Comparison of ENCODE assay signal across 8 cellular contexts in genomic region chr18:58117685-58118403, GRCh38.
DNase-seq lines count a peak whose midpoint lies in the region; ATAC-seq and TF ChIP-seq lines count a peak whose summit lies in the region.

No MANE protein-coding gene starts in this region.

- H3K27me3 ChIP-seq in CD8-positive, alpha-beta T cell (ENCODE audit: insufficient read depth, low read length) = no peaks in the 10 kb centered on the region

- H3K27me3 Mint-ChIP-seq in CD8-positive, alpha-beta T cell (ENCODE audit: low read depth) = no peaks in the 10 kb centered on the region

- no peak overlapping the region for H3K4me3 Mint-ChIP-seq in CD8-positive, alpha-beta T cell

- H3K4me1 Mint-ChIP-seq in CD8-positive, alpha-beta T cell (ENCODE audit: low read depth) = peaks cover 4% of the 10 kb centered on the region

- POLR2A ChIA-PET in CD8-positive, alpha-beta T cell (lab: Charles Lee) = no interaction called here

- CTCF ChIA-PET in CD8-positive, alpha-beta T cell (lab: Charles Lee) = interaction anchor here (1.6 to 2.0 kb wide), 2 partner anchors 75 to 236 kb away, joined by 4 to 8 read pairs; no protein-coding TSS in a partner anchor

- no peak for ATAC-seq in HG03432 (IDR thresholded peaks at IDR 0.05; ENCODE audit: unreplicated experiment)
- no peak for ATAC-seq in HG03108 (IDR thresholded peaks at IDR 0.05; ENCODE audit: unreplicated experiment)
- ATAC-seq in CD8-positive, alpha-beta T cell = no peak

- intact Hi-C loops in CD8-positive, alpha-beta T cell (cut with DNase I, micrococcal nuclease) = no loop called here

- TF ChIP-seq CTCF in cardiac fibroblast (IDR thresholded peaks at IDR 0.05; ENCODE audit: low read depth, low read length) = no peak
- no peak for TF ChIP-seq CTCF in CD8-positive, alpha-beta T cell (IDR thresholded peaks at IDR 0.05)

- no peak overlapping the region for H3K4me3 ChIP-seq in cardiac fibroblast (replicated peaks in 1 of 2; ENCODE audit: low read depth in 2 of 2, low read length in 2 of 2)
- H3K4me3 ChIP-seq in CD8-positive, alpha-beta T cell (ENCODE audit: low read depth, low read length) = no peak overlapping the region

- no peaks in the 10 kb centered on the region for H3K36me3 ChIP-seq in CD8-positive, alpha-beta T cell (ENCODE audit: insufficient read depth, low read length)

- no peaks in the 10 kb centered on the region for H3K4me1 ChIP-seq in CD8-positive, alpha-beta T cell (ENCODE audit: insufficient read depth, low read length)

- H3K9me3 ChIP-seq in CD8-positive, alpha-beta T cell (ENCODE audit: low read length) = no peaks in the 10 kb centered on the region

- no peak overlapping the region for H3K27ac ChIP-seq in CD8-positive, alpha-beta T cell (ENCODE audit: low read depth, low read length)

- DNase-seq in CD1c-positive myeloid dendritic cell (ENCODE audit: extremely low spot score) (peak; percentile 6), NCI-H2107 treated with DMSO at 0.1 percent for 48 hours (lab: John Stamatoyannopoulos, UW; ENCODE audit: unreplicated experiment) (peak; percentile 55), cardiac fibroblast (ENCODE audit: low read depth in 2 of 2) (peak; percentile 84 to 96), mucosa of gallbladder (ENCODE audit: low spot score) (peak; percentile 64), mesenteric fat pad (ENCODE audit: low spot score) (no peak)
- DNase-seq in CD8-positive, alpha-beta T cell = no peak

- H3K27ac Mint-ChIP-seq in CD8-positive, alpha-beta T cell = no peak overlapping the region

- H3K36me3 Mint-ChIP-seq in CD8-positive, alpha-beta T cell = no peaks in the 10 kb centered on the region

- H3K9me3 Mint-ChIP-seq in CD8-positive, alpha-beta T cell = no peaks in the 10 kb centered on the region

Comparison
In these comparisons a context has a peak if more than half of its experiments do, and no peak if none do; other contexts are left out.
1. DNase-seq: peak in CD1c-positive myeloid dendritic cell (single experiment), NCI-H2107 treated with DMSO at 0.1 percent for 48 hours (single experiment), cardiac fibroblast (2 of 2) and mucosa of gallbladder (single experiment); none in mesenteric fat pad (single experiment) and CD8-positive, alpha-beta T cell (0 of 7).